ENCODE assay signal across 8 cellular contexts in genomic region chrX:19840899-19841648, GRCh38. TPM values are rescaled to one million over a fixed set of nuclear protein-coding genes. Genes with fewer than 3 reads are reported as not detected.
DNase-seq lines count a peak whose midpoint lies in the region; ATAC-seq and TF ChIP-seq lines count a peak whose summit lies in the region.

No MANE protein-coding gene starts in this region.

- no peak overlapping the region for H3K4me3 ChIP-seq in HAP-1
- H3K4me3 ChIP-seq in A673 (ENCODE audit: low read depth, low read length, poor library complexity, severe bottlenecking), result no peak overlapping the region

- TF ChIP-seq POLR2A in Raji (IDR thresholded peaks at IDR 0.05; ENCODE audit: insufficient read depth, low read depth, low read length), result 0 out of 2 replicates have a peak, but pooled peaks have one; percentile 30

- TF ChIP-seq CTCF in foreskin keratinocyte (conservative IDR thresholded peaks at IDR 0.05), result no peak
- no peak for TF ChIP-seq CTCF in A673 (conservative IDR thresholded peaks at IDR 0.05; ENCODE audit: low read depth, low read length)

- H3K4me1 ChIP-seq in foreskin keratinocyte, result peaks cover 10% of the 10 kb centered on the region
- H3K4me1 ChIP-seq in HAP-1, result peaks cover 10% of the 10 kb centered on the region; the same call in 1 of the 2 replicates
- no peaks in the 10 kb centered on the region for H3K4me1 ChIP-seq in A673 (ENCODE audit: insufficient read depth, low read length, poor library complexity, severe bottlenecking)

- intact Hi-C loops in A673 (cut with micrococcal nuclease; ENCODE audit: unreplicated experiment), result no loop called here

- CTCF ChIA-PET in A673 (lab: Charles Lee), result no interaction called here

- in situ Hi-C loops in HAP-1 (cut with MboI; ENCODE audit: low sequenced_read_pairs), result no loop called here

- POLR2A ChIA-PET in A673 (lab: Charles Lee; ENCODE audit: low non-redundant PET), result no interaction called here

- no peaks in the 10 kb centered on the region for H3K9me3 ChIP-seq in HAP-1
- no peaks in the 10 kb centered on the region for H3K9me3 ChIP-seq in A673 (ENCODE audit: low read depth, low read length, poor library complexity, severe bottlenecking)

- peak; percentile 63 for ATAC-seq in GM19043 (IDR thresholded peaks at IDR 0.05; ENCODE audit: low read depth, unreplicated experiment)
- peak; percentile 58 for ATAC-seq in HG02943 (IDR thresholded peaks at IDR 0.05; ENCODE audit: low read depth, unreplicated experiment)
- ATAC-seq in foreskin keratinocyte, result peak; percentile 31

- BruUV-seq in A673 (replicated peaks; lab: Mats Ljungman, UMichigan), result no TSS peak

- H3K27me3 ChIP-seq in foreskin keratinocyte, result no peaks in the 10 kb centered on the region
- no peaks in the 10 kb centered on the region for H3K27me3 ChIP-seq in HAP-1 (ENCODE audit: low read depth)
- no peaks in the 10 kb centered on the region for H3K27me3 ChIP-seq in A673 (replicated peaks; ENCODE audit: insufficient read depth, low read depth, low read length, poor library complexity)

- DNase-seq in foreskin keratinocyte (no peak), HAP-1 (ENCODE audit: low spot score in 2 of 2) (no peak), A673 (ENCODE audit: low spot score) (no peak), amniotic stem cell (lab: John Stamatoyannopoulos, UW) (no peak), NCI-H1930 (lab: John Stamatoyannopoulos, UW) (no peak)

- H3K27ac ChIP-seq in foreskin keratinocyte (no peak overlapping the region), A673 (ENCODE audit: low read depth, low read length, poor library complexity, severe bottlenecking) (no peak overlapping the region)

- H3K36me3 ChIP-seq in HAP-1 (replicated peaks), result no peaks in the 10 kb centered on the region
- H3K36me3 ChIP-seq in A673 (ENCODE audit: insufficient read depth, low read length, poor library complexity, severe bottlenecking), result no peaks in the 10 kb centered on the region

RNA-seq across cellular contexts. Expression of gene SH3KBP1, which starts 46.3 kb away (rescaled TPM):
- total RNA-seq in foreskin keratinocyte (16.6 and 24.5 TPM in 2 replicates), A673 (2021) (10.1 and 10.2 TPM in 2 replicates)
- 12.0 and 17.9 TPM in 2 replicates for polyA plus RNA-seq in foreskin keratinocyte
